Comparison of ENCODE assay signal across 8 cellular contexts in the genomic region with DNA sequence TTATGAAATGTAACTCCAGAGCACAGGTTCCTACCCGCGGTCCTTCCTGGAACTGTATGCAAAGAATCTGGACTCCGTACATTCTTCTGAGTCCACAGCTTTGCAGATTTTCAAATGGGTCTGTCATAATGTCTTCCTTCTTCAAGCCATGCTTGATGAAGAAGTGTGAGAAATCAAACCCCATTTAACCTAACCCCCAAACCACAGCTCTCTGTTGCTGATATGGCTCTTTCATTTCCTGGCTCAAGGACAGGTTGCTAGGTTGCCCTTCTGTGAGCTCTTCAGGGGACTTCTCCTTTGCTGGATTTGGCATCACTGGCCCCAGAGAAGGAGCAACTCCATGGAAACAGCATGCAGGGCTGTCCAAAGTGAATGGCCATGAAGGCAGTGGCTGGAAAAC. TPM values are rescaled to one million over a fixed set of nuclear protein-coding genes. Genes with fewer than 3 reads are reported as not detected.
A peak's percentile ranks its signal among the peaks of the same experiment; 100 is the strongest.
DNase-seq lines count a peak whose midpoint lies in the region; ATAC-seq and TF ChIP-seq lines count a peak whose summit lies in the region.
"Not testable (repeated sequence)": the region's sequence is repeated elsewhere in the genome, so short reads cannot be mapped to it uniquely, and the experiment has no call there.

No MANE protein-coding gene starts in this region.

- not testable (repeated sequence) for TF ChIP-seq RAD21 in neural cell (conservative IDR thresholded peaks at IDR 0.05)

- peaks cover 20% of the 10 kb centered on the region; the same call in 1 of the 2 replicates for H3K4me1 ChIP-seq in MM.1S (ENCODE audit: low read length)

- peaks cover 17% of the 10 kb centered on the region for H3K4me1 Mint-ChIP-seq in activated T-helper 1 cell treated with anti-CD3 and anti-CD28 coated beads, Interleukin-12 subunit alpha, Interleukin-12 subunit beta, Interleukin-2, Interleukin-4 antibody, amounts not matched to agents 30 ng/mL and 10 ng/mL and 1 ng/mL, durations not matched to agents 14 hours and 24 hours and 36 hours (ENCODE audit: low read depth)

- H3K27ac ChIP-seq in MM.1S (ENCODE audit: low read length), result peak overlapping the region; percentile 81; the same call in 1 of the 2 replicates
- not testable (repeated sequence) for H3K27ac ChIP-seq in neural cell (ENCODE audit: low read length)

- not testable (repeated sequence) for H3K36me3 ChIP-seq in MM.1S (replicated peaks; ENCODE audit: insufficient read depth, low read length); neural cell (ENCODE audit: insufficient read depth, low read length)

- H3K9ac ChIP-seq in MM.1S (ENCODE audit: low read length), result peak overlapping the region; percentile 76; the same call in 1 of the 2 replicates
- not testable (repeated sequence) for H3K9ac ChIP-seq in neural cell (ENCODE audit: low read length)

- DNase-seq in DMS79 treated with DMSO at 0.1 percent for 48 hours (lab: John Stamatoyannopoulos, UW) (peak; percentile 2), MM.1S (peak; percentile 53)
- DNase-seq in activated T-helper 1 cell treated with anti-CD3 and anti-CD28 coated beads, Interleukin-12 subunit alpha, Interleukin-12 subunit beta, Interleukin-2, Interleukin-4 antibody, amounts not matched to agents 30 ng/mL and 10 ng/mL and 1 ng/mL, durations not matched to agents 14 hours and 24 hours and 36 hours (ENCODE audit: low spot score), result not testable (repeated sequence)

- H3K27ac Mint-ChIP-seq in activated T-helper 1 cell treated with anti-CD3 and anti-CD28 coated beads, Interleukin-12 subunit alpha, Interleukin-12 subunit beta, Interleukin-2, Interleukin-4 antibody, amounts not matched to agents 30 ng/mL and 10 ng/mL and 1 ng/mL, durations not matched to agents 14 hours and 24 hours and 36 hours, result not testable (repeated sequence)

- not testable (repeated sequence) for H3K36me3 Mint-ChIP-seq in activated T-helper 1 cell treated with anti-CD3 and anti-CD28 coated beads, Interleukin-12 subunit alpha, Interleukin-12 subunit beta, Interleukin-2, Interleukin-4 antibody, amounts not matched to agents 30 ng/mL and 10 ng/mL and 1 ng/mL, durations not matched to agents 14 hours and 24 hours and 36 hours (ENCODE audit: low read depth)

- H3K9me3 Mint-ChIP-seq in activated T-helper 1 cell treated with anti-CD3 and anti-CD28 coated beads, Interleukin-12 subunit alpha, Interleukin-12 subunit beta, Interleukin-2, Interleukin-4 antibody, amounts not matched to agents 30 ng/mL and 10 ng/mL and 1 ng/mL, durations not matched to agents 14 hours and 24 hours and 36 hours, result not testable (repeated sequence)

- TF ChIP-seq EP300 in neural cell (conservative IDR thresholded peaks at IDR 0.05; ENCODE audit: poor library complexity, severe bottlenecking), result not testable (repeated sequence)

- H2AFZ ChIP-seq in MM.1S (ENCODE audit: low read length); neural cell (ENCODE audit: low read depth, low read length): not testable (repeated sequence)

- H3K27me3 Mint-ChIP-seq in activated T-helper 1 cell treated with anti-CD3 and anti-CD28 coated beads, Interleukin-12 subunit alpha, Interleukin-12 subunit beta, Interleukin-2, Interleukin-4 antibody, amounts not matched to agents 30 ng/mL and 10 ng/mL and 1 ng/mL, durations not matched to agents 14 hours and 24 hours and 36 hours (ENCODE audit: insufficient read depth), result not testable (repeated sequence)

- peaks cover 20% of the 10 kb centered on the region for H3F3A ChIP-seq in MM.1S (ENCODE audit: insufficient read depth, low read length)
- H3F3A ChIP-seq in neural cell (ENCODE audit: insufficient read depth, low read length, poor library complexity, severe bottlenecking), result not testable (repeated sequence)

- peak overlapping the region; percentile 53 for H3K4me3 Mint-ChIP-seq in activated T-helper 1 cell treated with anti-CD3 and anti-CD28 coated beads, Interleukin-12 subunit alpha, Interleukin-12 subunit beta, Interleukin-2, Interleukin-4 antibody, amounts not matched to agents 30 ng/mL and 10 ng/mL and 1 ng/mL, durations not matched to agents 14 hours and 24 hours and 36 hours

- peaks cover 40% of the 10 kb centered on the region for H3K79me2 ChIP-seq in MM.1S (ENCODE audit: low read length)
- not testable (repeated sequence) for H3K79me2 ChIP-seq in neural cell (replicated peaks; ENCODE audit: insufficient read depth, low read length)

- intact Hi-C loops in activated T-helper 1 cell treated with anti-CD3 and anti-CD28 coated beads, Interleukin-12 subunit alpha, Interleukin-12 subunit beta, Interleukin-2, Interleukin-4 antibody, amounts not matched to agents 30 ng/mL and 10 ng/mL and 1 ng/mL, durations not matched to agents 14 hours and 24 hours and 36 hours (cut with micrococcal nuclease), result not testable (repeated sequence)

- not testable (repeated sequence) for H3K9me2 ChIP-seq in MM.1S (replicated peaks; ENCODE audit: insufficient read depth, low read length); neural cell (ENCODE audit: insufficient read depth, low read length)

- H3K4me2 ChIP-seq in MM.1S (ENCODE audit: low read depth, low read length) (peak overlapping the region; percentile 62), neural cell (ENCODE audit: low read length) (peak overlapping the region; percentile 59)

- H4K20me1 ChIP-seq in MM.1S (ENCODE audit: insufficient read depth, low read length); neural cell (ENCODE audit: insufficient read depth): not testable (repeated sequence)

- not testable (repeated sequence) for TF ChIP-seq CTCF in MM.1S (IDR thresholded peaks at IDR 0.05; ENCODE audit: low read length); neural cell (IDR thresholded peaks at IDR 0.05; ENCODE audit: poor library complexity, severe bottlenecking)

- H3K4me3 ChIP-seq in MM.1S (ENCODE audit: low read length) (peak overlapping the region; percentile 66), neural cell (ENCODE audit: low read length) (peak overlapping the region; percentile 76)

- H3K9me3 ChIP-seq in MM.1S (replicated peaks; ENCODE audit: insufficient read depth, low read length); neural cell (ENCODE audit: low read length): not testable (repeated sequence)

- ATAC-seq in GM18867 (IDR thresholded peaks at IDR 0.05; ENCODE audit: unreplicated experiment) (peak; percentile 56), GM21390 (IDR thresholded peaks at IDR 0.05; ENCODE audit: unreplicated experiment) (peak; percentile 47), HG02798 (IDR thresholded peaks at IDR 0.05; ENCODE audit: poor library complexity, unreplicated experiment) (peak; percentile 63), HG03196 (IDR thresholded peaks at IDR 0.05; ENCODE audit: unreplicated experiment) (peak; percentile 50)

- not testable (repeated sequence) for H3K27me3 ChIP-seq in MM.1S (replicated peaks; ENCODE audit: insufficient read depth, low read length); neural cell (ENCODE audit: insufficient read depth, low read depth, low read length)

RNA-seq across cellular contexts. Expression of a gene that starts 41.9 kb away (rescaled TPM):
- 8.6 and 8.9 TPM in 2 replicates for total RNA-seq in activated T-helper 1 cell treated with anti-CD3 and anti-CD28 coated beads, Interleukin-12 subunit alpha, Interleukin-12 subunit beta, Interleukin-2, Interleukin-4 antibody, amounts not matched to agents 30 ng/mL and 10 ng/mL and 1 ng/mL, durations not matched to agents 14 hours and 24 hours and 36 hours
- 128 and 133 TPM in 2 replicates for polyA plus RNA-seq in neural cell
- 36.1 and 44.8 TPM in 2 replicates for polyA minus RNA-seq in neural cell
